ENCODE assay signal across 8 cellular contexts in the genomic region with DNA sequence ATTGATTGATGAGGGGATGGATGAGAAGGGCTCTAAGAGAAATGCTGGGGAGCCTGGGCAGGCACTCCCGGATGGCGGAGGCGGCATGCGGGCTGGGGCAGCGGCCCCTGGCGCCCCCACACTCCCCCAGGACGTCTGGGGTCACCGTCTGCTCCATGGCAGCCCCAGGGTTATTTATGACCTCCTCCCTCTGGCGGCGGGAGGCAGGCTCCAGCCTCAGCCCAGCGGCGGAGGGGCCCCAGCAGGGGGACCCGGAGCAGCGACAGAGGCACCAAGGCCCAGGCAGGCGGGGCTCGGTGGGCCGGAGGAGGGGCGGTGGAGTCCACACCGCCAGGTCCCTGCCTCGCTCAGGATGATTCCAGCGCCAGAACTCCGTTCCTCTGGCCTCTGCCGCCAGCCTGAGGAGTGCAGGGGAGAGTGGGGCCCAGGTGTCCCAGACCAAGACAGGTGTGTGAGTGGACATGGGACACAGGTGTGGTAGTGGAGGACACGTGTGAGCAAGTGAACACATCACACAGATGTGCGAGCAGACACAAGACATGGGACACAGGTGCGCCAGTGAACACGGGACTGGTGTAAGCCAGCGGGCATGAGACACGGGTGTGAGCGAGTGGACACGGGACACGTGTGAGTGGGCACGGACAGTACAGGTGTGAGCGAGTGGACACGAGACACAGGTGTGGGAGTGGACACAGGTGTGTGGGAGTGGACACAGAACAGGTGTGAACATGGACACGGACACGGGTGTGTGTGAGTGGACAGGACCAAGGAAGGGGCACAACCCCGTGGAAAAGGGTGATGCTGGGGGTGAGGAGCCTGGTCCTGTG. TPM values are rescaled to one million over a fixed set of nuclear protein-coding genes. Genes with fewer than 3 reads are reported as not detected.
DNase-seq lines count a peak whose midpoint lies in the region; ATAC-seq and TF ChIP-seq lines count a peak whose summit lies in the region.

No MANE protein-coding gene starts in this region.

- intact Hi-C loops in ovary (cut with DNase I): no loop called here

- H3K27ac Mint-ChIP-seq in activated T-cell treated with anti-CD3 and anti-CD28 coated beads, Interleukin-2, amount 50 U/mL, for 24 hours: no peak overlapping the region

- TF ChIP-seq EP300 in gastroesophageal sphincter (IDR thresholded peaks at IDR 0.05) (no peak), ovary (IDR thresholded peaks at IDR 0.05) (no peak)

- 43 to 65% methylated on average over 8 to 9 of the region's 38 CpGs for WGBS in gastroesophageal sphincter (ENCODE audit: low coverage in 1 of 2), 2 donors
- WGBS in ovary, 3 donors: 11 to 23% (median 14%) methylated on average over 30 to 38 of the region's 38 CpGs

- H3K27me3 ChIP-seq in gastroesophageal sphincter (peaks cover 98% of the 10 kb centered on the region), ovary (peaks cover 2% of the 10 kb centered on the region)

- H3K36me3 ChIP-seq in gastroesophageal sphincter (no peaks in the 10 kb centered on the region), ovary (no peaks in the 10 kb centered on the region)

- no peaks in the 10 kb centered on the region for H3K36me3 Mint-ChIP-seq in activated T-cell treated with anti-CD3 and anti-CD28 coated beads, Interleukin-2, amount 50 U/mL, for 24 hours (ENCODE audit: low read depth)

- DNase-seq in AG09309 (ENCODE audit: low read depth) (no peak), GM12864 (ENCODE audit: low read depth) (peak; percentile 12), NCI-H2171 (lab: John Stamatoyannopoulos, UW) (peak; percentile 82), ovary (peak; percentile 52 to 79 (median 64))
- DNase-seq in activated T-cell treated with anti-CD3 and anti-CD28 coated beads, Interleukin-2, amount 50 U/mL, for 24 hours: peak; percentile 59

- no peak overlapping the region; the same call in 1 of the 2 replicates for H3K4me3 ChIP-seq in AG09309 (ENCODE audit: control insufficient read depth, low read depth, low read length)
- no peak overlapping the region for H3K4me3 ChIP-seq in GM12864 (ENCODE audit: low read depth, low read length)
- peak overlapping the region in 1 of 2 donors; percentile 20 for H3K4me3 ChIP-seq in gastroesophageal sphincter
- H3K4me3 ChIP-seq in ovary: no peak overlapping the region

- ATAC-seq in gastroesophageal sphincter (peak; percentile 67), GM19351 (IDR thresholded peaks at IDR 0.05; ENCODE audit: unreplicated experiment) (no peak), HG03139 (IDR thresholded peaks at IDR 0.05; ENCODE audit: unreplicated experiment) (no peak)

- H3K4me1 ChIP-seq in gastroesophageal sphincter: peaks cover 0 to 75% (median 36%) of the 10 kb centered on the region in 3 donors
- H3K4me1 ChIP-seq in ovary (ENCODE audit: insufficient read depth): peaks cover 18% of the 10 kb centered on the region

- H3K9me3 Mint-ChIP-seq in activated T-cell treated with anti-CD3 and anti-CD28 coated beads, Interleukin-2, amount 50 U/mL, for 24 hours: no peaks in the 10 kb centered on the region

- no peak overlapping the region for H3K27ac ChIP-seq in gastroesophageal sphincter
- H3K27ac ChIP-seq in ovary: no peak overlapping the region

- no peak for TF ChIP-seq POLR2A in gastroesophageal sphincter (IDR thresholded peaks at IDR 0.05)
- TF ChIP-seq POLR2A in ovary (IDR thresholded peaks at IDR 0.05): no peak

- H3K4me1 Mint-ChIP-seq in activated T-cell treated with anti-CD3 and anti-CD28 coated beads, Interleukin-2, amount 50 U/mL, for 24 hours (ENCODE audit: low read depth): peaks cover 20% of the 10 kb centered on the region

- TF ChIP-seq CTCF in AG09309 (IDR thresholded peaks at IDR 0.05; ENCODE audit: control insufficient read depth, insufficient read depth, low read depth, low read length, missing control alignments) (peak; percentile 51), GM12864 (IDR thresholded peaks at IDR 0.05; ENCODE audit: low read depth, low read length, missing control alignments) (peak; percentile 7), gastroesophageal sphincter (IDR thresholded peaks at IDR 0.05) (peak in 3 of 4 experiments; percentile 71 to 77 (median 76)), ovary (IDR thresholded peaks at IDR 0.05) (peak in 2 of 3 donors; percentile 25 to 48)

- H3K4me3 Mint-ChIP-seq in activated T-cell treated with anti-CD3 and anti-CD28 coated beads, Interleukin-2, amount 50 U/mL, for 24 hours: no peak overlapping the region

- H3K27me3 Mint-ChIP-seq in activated T-cell treated with anti-CD3 and anti-CD28 coated beads, Interleukin-2, amount 50 U/mL, for 24 hours: peaks cover 64% of the 10 kb centered on the region

- no peaks in the 10 kb centered on the region for H3K9me3 ChIP-seq in gastroesophageal sphincter
- no peaks in the 10 kb centered on the region for H3K9me3 ChIP-seq in ovary

RNA-seq across cellular contexts. Expression of gene SAMD11, which starts 2.5 kb away (rescaled TPM):
- total RNA-seq in gastroesophageal sphincter (10 to 100 TPM; 14.2 to 21.2 (median 17.4) TPM), ovary (10 to 100 TPM in 1 of 7 donors, 1 to 10 TPM in 5, under 1 TPM in 1; 0.85 to 10.6 (median 2.3) TPM)
- 1 to 10 TPM; 1.1 to 2.6 TPM for polyA plus RNA-seq in ovary

RNA-seq across cellular contexts. Expression of gene NOC2L, which starts 37.8 kb away (rescaled TPM):
- total RNA-seq in gastroesophageal sphincter (10 to 100 TPM; 36.3 to 54.1 (median 45.2) TPM), ovary (10 to 100 TPM; 17.8 to 55.2 (median 46.3) TPM)
- 10 to 100 TPM; 23.8 to 33.9 TPM for polyA plus RNA-seq in ovary

RNA-seq across cellular contexts. Expression of gene KLHL17, which starts 39.2 kb away (rescaled TPM):
- 10 to 100 TPM in 2 of 4 donors, 1 to 10 TPM in 2; 3.6 to 12.0 (median 10.1) TPM for total RNA-seq in gastroesophageal sphincter
- 1 to 10 TPM; 1.5 to 6.7 (median 2.1) TPM for total RNA-seq in ovary
- polyA plus RNA-seq in ovary: 1 to 10 TPM in 1 of 2 donors, under 1 TPM in 1; 0.13 to 2.2 TPM

RNA-seq across cellular contexts. Expression of gene PLEKHN1, which starts 45.1 kb away (rescaled TPM):
- total RNA-seq in gastroesophageal sphincter: 1 to 10 TPM in 1 of 4 donors, under 1 TPM in 1, not detected in 2; 0.62 to 2.3 TPM
- total RNA-seq in ovary: under 1 TPM in 5 of 7 donors, not detected in 2; 0.12 to 0.34 (median 0.20) TPM
- polyA plus RNA-seq in ovary: under 1 TPM in 1 of 2 donors, not detected in 1; 0.10 TPM

Comparison
In these comparisons a context has a peak if more than half of its experiments do, and no peak if none do; other contexts are left out.
1. CTCF ChIP-seq: peak in every context shown above with its lines; median percentile 76 in gastroesophageal sphincter; 51 in AG09309; 36 in ovary; 7 in GM12864.